In genomic region chr6:50907565-50907964, GRCh38 we compare ENCODE assay signal across 28 cellular contexts.
"Had no signal": no experiment of that assay in that cellular context is flagged by ENCODE, and none has a peak within 500 bp of the region (broad histone marks: within the 10 kb centered on the region; RNA-seq: fewer than 3 reads in every experiment).

No MANE protein-coding gene starts in this region.

- H3K9me3 ChIP-seq: ovary, psoas muscle, suprapubic skin, testis, tibial artery, transverse colon, upper lobe of right lung, uterus had no signal

- ATAC-seq: natural killer cell; psoas muscle; right cardiac atrium; sciatic nerve; stimulated activated memory B cell treated with anti-CD40 and anti-IgM and Interleukin-4, amounts not matched to agents 10 μg/mL and 1 μg/mL and 100 μg/mL, for 72 hours; stimulated activated naive CD8-positive, alpha-beta T cell treated with anti-CD3 and anti-CD28 coated beads, Interleukin-15, amount 100 ng/mL, for 72 hours; stimulated activated naive CD8-positive, alpha-beta T cell treated with anti-CD3 and anti-CD28 coated beads, Interleukin-15, Interleukin-2, amounts not matched to agents 100 U/mL and 50 U/mL, for 24 hours; upper lobe of right lung had no signal

- H3K4me1 ChIP-seq: neural progenitor cell, parathyroid adenoma, psoas muscle, spleen, suprapubic skin, testis, tibial artery, transverse colon, upper lobe of right lung, uterus had no signal

- H3K36me3 ChIP-seq: neural progenitor cell, ovary, spleen, suprapubic skin, tibial artery, transverse colon, upper lobe of right lung, uterus had no signal

- DNase-seq: natural killer cell; occipital lobe; ovary; posterior cingulate gyrus; psoas muscle; right cardiac atrium; spleen; stimulated activated CD4-positive, alpha-beta T cell treated with anti-CD3 and anti-CD28 coated beads, Interleukin-12 subunit alpha, Interleukin-12 subunit beta, amount 100 ng/mL, for 4 hours; stimulated activated CD4-positive, alpha-beta T cell treated with anti-CD3 and anti-CD28 coated beads, Interleukin-1b, Interleukin-23, amount 100 ng/mL, for 48 hours; stimulated activated CD4-positive, alpha-beta T cell treated with anti-CD3 and anti-CD28 coated beads, Interleukin-4, amount 100 ng/mL, for 1 hour; stimulated activated CD4-positive, alpha-beta T cell treated with anti-CD3 and anti-CD28 coated beads, Interleukin-4, amount 100 ng/mL, for 4 hours; stimulated activated CD8-positive, alpha-beta memory T cell treated with anti-CD3 and anti-CD28 coated beads, Interleukin-4, amount 100 ng/mL, for 48 hours; stimulated activated naive CD4-positive, alpha-beta T cell; stimulated activated naive CD8-positive, alpha-beta T cell treated with anti-CD3 and anti-CD28 coated beads, Interleukin-15, amount 100 ng/mL, for 72 hours; stimulated activated naive CD8-positive, alpha-beta T cell treated with anti-CD3 and anti-CD28 coated beads, Interleukin-15, Interleukin-2, amounts not matched to agents 100 U/mL and 50 U/mL, for 24 hours; substantia nigra; testis; tibial artery; transverse colon; upper lobe of right lung; uterus had no signal

- H3K27ac ChIP-seq: neural progenitor cell, ovary, parathyroid adenoma, psoas muscle, skin epidermis, spleen, suprapubic skin, testis, tibial artery, transverse colon, upper lobe of right lung, uterus had no signal

- H3K4me3 ChIP-seq: neural progenitor cell, ovary, psoas muscle, skin epidermis, smooth muscle cell, spleen, suprapubic skin, testis, tibial artery, transverse colon, upper lobe of right lung, uterus had no signal

- H3K9ac ChIP-seq: neural progenitor cell, parathyroid adenoma had no signal
